13 cellular contexts compared by ENCODE assay signal in the genomic region with DNA sequence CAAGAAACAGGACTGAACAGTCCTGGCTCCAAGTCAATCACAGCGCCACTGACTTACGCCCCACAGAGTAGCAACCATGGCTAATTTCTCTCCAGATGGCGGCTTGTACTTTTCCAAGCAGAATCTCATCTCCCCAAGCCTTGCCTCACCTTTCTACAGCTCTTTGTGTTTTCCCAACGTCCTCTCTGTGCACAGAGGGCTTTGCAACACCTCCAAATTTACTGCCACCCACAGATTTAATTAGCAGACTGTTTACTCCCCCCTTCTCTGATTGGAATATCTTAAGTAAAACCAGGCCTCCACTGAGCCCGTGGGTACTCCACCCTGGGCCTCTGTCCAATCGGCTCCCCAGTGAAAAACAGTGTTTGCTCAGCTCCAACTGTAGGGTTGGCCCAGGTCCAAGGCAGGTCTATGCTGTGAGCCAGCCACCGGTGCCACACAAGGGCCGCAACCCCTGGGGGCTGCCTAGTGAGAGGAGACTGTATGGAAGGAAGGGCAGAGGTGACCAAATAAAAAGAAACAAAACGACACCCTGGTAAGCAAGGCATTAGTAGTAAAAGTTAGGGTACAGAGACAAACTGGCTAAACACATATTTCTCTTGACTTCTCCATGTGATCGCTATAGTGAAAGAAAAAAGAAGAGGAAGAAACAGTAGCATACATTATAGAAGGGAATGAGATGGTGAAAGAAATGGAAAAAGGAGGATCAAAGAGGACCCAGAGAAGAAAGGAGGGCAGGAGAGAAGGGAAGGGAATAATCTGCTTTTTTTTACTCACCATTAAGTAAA.
DNase-seq lines count a peak whose midpoint lies in the region; ATAC-seq, FAIRE-seq and TF ChIP-seq lines count a peak whose summit lies in the region.
"Had no signal": no experiment of that assay in that cellular context is flagged by ENCODE, and none has a peak within 500 bp of the region (broad histone marks: within the 10 kb centered on the region; RNA-seq: fewer than 3 reads in every experiment).

No MANE protein-coding gene starts in this region.

- no peaks in the 10 kb centered on the region for H3K36me3 ChIP-seq in pancreas
- H3K36me3 ChIP-seq: Peyer's patch had no signal

- no peaks in the 10 kb centered on the region for H3K4me1 ChIP-seq in pancreas
- H3K4me1 ChIP-seq: Peyer's patch had no signal

- intact Hi-C loops in pancreas (cut with DNase I) = no loop called here
- intact Hi-C loops in activated CD4-positive, alpha-beta memory T cell treated with anti-CD3 and anti-CD28 coated beads for 36 hours (cut with micrococcal nuclease) = no loop called here

- no peaks in the 10 kb centered on the region for H3K9me3 ChIP-seq in pancreas
- H3K9me3 ChIP-seq: Peyer's patch had no signal

- POLR2A ChIA-PET in HEK293T (lab: Yijun Ruan, JAX) = interaction anchor here (2.6 kb wide), 1 partner anchor 28 kb away, joined by 12 read pairs; no protein-coding TSS in a partner anchor
- POLR2A ChIA-PET in activated CD4-positive, alpha-beta memory T cell treated with anti-CD3 and anti-CD28 coated beads for 36 hours (lab: Charles Lee) = no interaction called here

- H3K27ac ChIP-seq in pancreas = no peak overlapping the region
- H3K27ac ChIP-seq: Peyer's patch had no signal

- H3K27ac Mint-ChIP-seq in activated CD4-positive, alpha-beta memory T cell treated with anti-CD3 and anti-CD28 coated beads for 36 hours = no peak overlapping the region

- H3K4me3 Mint-ChIP-seq in activated CD4-positive, alpha-beta memory T cell treated with anti-CD3 and anti-CD28 coated beads for 36 hours = no peak overlapping the region

- DNase-seq in HEK293T (ENCODE audit: extremely low spot score) (no peak), NCI-H2171 (lab: John Stamatoyannopoulos, UW) (peak; percentile 97), astrocyte of the spinal cord (ENCODE audit: low read depth, low spot score) (peak; percentile 45), pancreas (peak in 5 of 6 donors; percentile 35 to 79 (median 58)), amniotic stem cell (lab: John Stamatoyannopoulos, UW) (no peak), HUDEP-2 (lab: John Stamatoyannopoulos, UW; ENCODE audit: unreplicated experiment in 76 of 76) (no peak), superior temporal gyrus (ENCODE audit: extremely low spot score) (no peak)
- DNase-seq in activated CD4-positive, alpha-beta memory T cell treated with anti-CD3 and anti-CD28 coated beads for 36 hours = no peak
- DNase-seq: activated CD4-positive, alpha-beta T cell treated with anti-CD3 and anti-CD28 coated beads, Interleukin-2, amount 50 U/mL, for 48 hours; foreskin fibroblast; HCEC 1CT; midbrain; Peyer's patch had no signal

- no peaks in the 10 kb centered on the region for H3K36me3 Mint-ChIP-seq in activated CD4-positive, alpha-beta memory T cell treated with anti-CD3 and anti-CD28 coated beads for 36 hours

- 34 to 39% methylated on average over 10 of the region's 10 CpGs for WGBS in pancreas, 2 donors

- TF ChIP-seq CTCF in astrocyte of the spinal cord (IDR thresholded peaks at IDR 0.05; ENCODE audit: low read depth, low read length) (no peak), pancreas (IDR thresholded peaks at IDR 0.05) (no peak)

- H3K4me3 ChIP-seq in astrocyte of the spinal cord (ENCODE audit: low read depth, low read length) (no peak overlapping the region), pancreas (no peak overlapping the region)
- H3K4me3 ChIP-seq: Peyer's patch had no signal

- H3K9me3 Mint-ChIP-seq in activated CD4-positive, alpha-beta memory T cell treated with anti-CD3 and anti-CD28 coated beads for 36 hours = no peaks in the 10 kb centered on the region

- peaks cover 13% of the 10 kb centered on the region for H3K4me1 Mint-ChIP-seq in activated CD4-positive, alpha-beta memory T cell treated with anti-CD3 and anti-CD28 coated beads for 36 hours (ENCODE audit: low read depth)

- in situ Hi-C loops in astrocyte of the spinal cord (cut with HindIII; ENCODE audit: low sequenced_read_pairs) = no loop called here

- peak; percentile 24 to 87 (median 73) for ATAC-seq in pancreas

- CTCF ChIA-PET in HEK293T (lab: Yijun Ruan, JAX) = interaction anchor here (1.4 kb wide), 1 partner anchor 50 kb away, joined by 6 read pairs; no protein-coding TSS in a partner anchor
- CTCF ChIA-PET in activated CD4-positive, alpha-beta memory T cell treated with anti-CD3 and anti-CD28 coated beads for 36 hours (lab: Charles Lee) = no interaction called here

- no peaks in the 10 kb centered on the region for H3K27me3 ChIP-seq in pancreas
- H3K27me3 ChIP-seq: Peyer's patch had no signal

- no peak for FAIRE-seq in pancreas (lab: Jason Lieb, UNC)

- no peaks in the 10 kb centered on the region for H3K27me3 Mint-ChIP-seq in activated CD4-positive, alpha-beta memory T cell treated with anti-CD3 and anti-CD28 coated beads for 36 hours

TF ChIP-seq in HEK293T, 16 proteins besides CTCF, POLR2A, EP300 and RAD21:
- TF ChIP-seq ZNF384 (IDR thresholded peaks at IDR 0.05) (0 out of 2 replicates have a peak, but pooled peaks have one; percentile 17), SUZ12 (IDR thresholded peaks at IDR 0.05) (no peak), ELF4 (IDR thresholded peaks at IDR 0.05) (no peak), TARDBP (IDR thresholded peaks at IDR 0.05) (no peak; the same call in 1 of the 2 replicates), L3MBTL2 (conservative IDR thresholded peaks at IDR 0.05) (no peak), NFRKB (IDR thresholded peaks at IDR 0.05) (no peak)
TF ChIP-seq in HEK293T: peak in this region for 1.

Comparison
In these comparisons a context has a peak if more than half of its experiments do, and no peak if none do; other contexts are left out.
1. DNase-seq: peak in NCI-H2171 (single experiment), astrocyte of the spinal cord (single experiment) and pancreas (5 of 6); none in HEK293T (single experiment), activated CD4-positive, alpha-beta memory T cell treated with anti-CD3 and anti-CD28 coated beads for 36 hours (single experiment), amniotic stem cell (single experiment), HUDEP-2 (0 of 76) and superior temporal gyrus (single experiment).